Comparison of ENCODE assay signal across 8 cellular contexts in genomic region chr14:95993768-95994592, GRCh38. TPM values are rescaled to one million over a fixed set of nuclear protein-coding genes. Genes with fewer than 3 reads are reported as not detected.
A peak's percentile ranks its signal among the peaks of the same experiment; 100 is the strongest.
DNase-seq lines count a peak whose midpoint lies in the region; ATAC-seq and TF ChIP-seq lines count a peak whose summit lies in the region.

No MANE protein-coding gene starts in this region.

- TF ChIP-seq EP300 in sigmoid colon (IDR thresholded peaks at IDR 0.05), result no peak

- no peak overlapping the region; the same call in 1 of the 2 replicates for H3K4ac ChIP-seq in H9 (ENCODE audit: low read depth, low read length)

- no peaks in the 10 kb centered on the region for H3K27me3 ChIP-seq in H9 (ENCODE audit: insufficient read depth, low read length)
- H3K27me3 ChIP-seq in left ventricle myocardium inferior (ENCODE audit: low read depth), result peaks cover 70% of the 10 kb centered on the region
- H3K27me3 ChIP-seq in sigmoid colon, result peaks cover 0 to 11% (median 5%) of the 10 kb centered on the region in 3 donors

- H2BK12ac ChIP-seq in H9 (ENCODE audit: insufficient read length, low read depth, low read length), result peak overlapping the region; percentile 43

- H3K23ac ChIP-seq in H9 (ENCODE audit: insufficient read length, low read depth, low read length), result no peak overlapping the region

- H3K14ac ChIP-seq in H9 (ENCODE audit: insufficient read depth, low read length), result peak overlapping the region; percentile 74; the same call in 1 of the 2 replicates

- H3K36me3 Mint-ChIP-seq in H9 (ENCODE audit: insufficient read depth in 1 of 3, low read depth in 3 of 3), result peaks cover 20 to 38% (median 29%) of the 10 kb centered on the region in 3 experiments
- H3K36me3 Mint-ChIP-seq in activated naive CD4-positive, alpha-beta T cell treated with anti-CD3 and anti-CD28 coated beads, Interleukin-2, amount 10 ng/mL, durations not matched to agents 7 days and 5 days, result no peaks in the 10 kb centered on the region

- no peaks in the 10 kb centered on the region for H3K36me3 ChIP-seq in left ventricle myocardium inferior
- H3K36me3 ChIP-seq in sigmoid colon, result no peaks in the 10 kb centered on the region

- H4K20me1 ChIP-seq in H9 (ENCODE audit: control insufficient read depth, insufficient read depth, insufficient read length), result no peaks in the 10 kb centered on the region

- H4K5ac ChIP-seq in H9 (ENCODE audit: insufficient read length, low read depth, low read length), result no peak overlapping the region

- no peak overlapping the region for H3K27ac ChIP-seq in H9 (ENCODE audit: insufficient read length, low read depth, low read length)
- H3K27ac ChIP-seq in left ventricle myocardium inferior (replicated peaks), result no peak overlapping the region
- no peak overlapping the region for H3K27ac ChIP-seq in sigmoid colon

- H3K4me2 ChIP-seq in H9 (ENCODE audit: insufficient read depth, insufficient read length, low read length), result peak overlapping the region; percentile 5

- H3K56ac ChIP-seq in H9 (ENCODE audit: insufficient read length, low read depth, low read length), result no peak overlapping the region

- TF ChIP-seq CTCF in H9 (conservative IDR thresholded peaks at IDR 0.05), result peak; percentile 98
- peak; percentile 83 for TF ChIP-seq CTCF in left ventricle myocardium inferior (IDR thresholded peaks at IDR 0.05; ENCODE audit: borderline replicate concordance)
- TF ChIP-seq CTCF in sigmoid colon (IDR thresholded peaks at IDR 0.05), result peak; percentile 37 to 86 (median 73)

- no peak overlapping the region for H3K9ac ChIP-seq in H9 (ENCODE audit: extremely low read depth, insufficient read length, low read length)

- no peak overlapping the region for H2BK20ac ChIP-seq in H9 (ENCODE audit: low read depth, low read length, poor library complexity, severe bottlenecking)

- H3K4me3 ChIP-seq in left ventricle myocardium inferior (no peak overlapping the region), sigmoid colon (no peak overlapping the region)

- peak overlapping the region; percentile 83 to 97 (median 85) for H3K27ac Mint-ChIP-seq in H9
- no peak overlapping the region for H3K27ac Mint-ChIP-seq in activated naive CD4-positive, alpha-beta T cell treated with anti-CD3 and anti-CD28 coated beads, Interleukin-2, amount 10 ng/mL, durations not matched to agents 7 days and 5 days

- H3K23me2 ChIP-seq in H9 (ENCODE audit: insufficient read length, low read depth, low read length, poor library complexity, severe bottlenecking), result no peaks in the 10 kb centered on the region

- WGBS in H9 (ENCODE audit: extremely low coverage, insufficient read length, low lambda C conversion rate), result no CpG with 5 or more reads among the region's 5 CpGs
- WGBS in sigmoid colon, 2 donors, result 50 to 59% methylated on average over 5 of the region's 5 CpGs

- no peak for ATAC-seq in HG03565 (IDR thresholded peaks at IDR 0.05; ENCODE audit: unreplicated experiment)

- CTCF ChIA-PET in activated naive CD4-positive, alpha-beta T cell treated with anti-CD3 and anti-CD28 coated beads, Interleukin-2, amount 10 ng/mL, durations not matched to agents 7 days and 5 days (lab: Charles Lee), result interaction anchor here (0.8 to 2.7 kb wide), 5 partner anchors 8 to 434 kb away, joined by 3 to 12 read pairs (median 3); no protein-coding TSS in a partner anchor

- peak overlapping the region; percentile 36 for H3K18ac ChIP-seq in H9 (ENCODE audit: insufficient read length, low read depth, low read length)

- no peak overlapping the region for H2BK120ac ChIP-seq in H9 (ENCODE audit: low read depth, low read length, poor library complexity, severe bottlenecking)

- intact Hi-C loops in left ventricle myocardium inferior (cut with micrococcal nuclease) (loop anchor here (5.0 to 10.0 kb wide), 2 partner anchors 281 to 432 kb away; no protein-coding TSS in a partner anchor), sigmoid colon (cut with DNase I) (loop anchor here (1.0 to 10.0 kb wide), 2 partner anchors 433 to 549 kb away; no protein-coding TSS in a partner anchor)

- H2BK15ac ChIP-seq in H9 (ENCODE audit: low read depth, low read length), result no peak overlapping the region

- no peak overlapping the region for H4K91ac ChIP-seq in H9 (ENCODE audit: insufficient read length, low read depth, low read length)

- H4K8ac ChIP-seq in H9 (replicated peaks; ENCODE audit: insufficient read length, low read depth, low read length), result no peak overlapping the region

- peaks cover 20 to 21% of the 10 kb centered on the region in 2 experiments for H3K4me1 Mint-ChIP-seq in H9
- no peaks in the 10 kb centered on the region for H3K4me1 Mint-ChIP-seq in activated naive CD4-positive, alpha-beta T cell treated with anti-CD3 and anti-CD28 coated beads, Interleukin-2, amount 10 ng/mL, durations not matched to agents 7 days and 5 days

- H3K9me3 ChIP-seq in H9 (ENCODE audit: control insufficient read depth, low read depth, low read length) (peaks cover 9% of the 10 kb centered on the region), left ventricle myocardium inferior (replicated peaks) (peaks cover 29% of the 10 kb centered on the region), sigmoid colon (peaks cover 0 to 10% (median 4%) of the 10 kb centered on the region in 4 donors)

- H2AK5ac ChIP-seq in H9 (ENCODE audit: insufficient read length, low read length), result no peak overlapping the region

- no peak overlapping the region for H3T11ph ChIP-seq in H9 (ENCODE audit: low read length)

- TF ChIP-seq POLR2A in sigmoid colon (IDR thresholded peaks at IDR 0.05), result no peak

- peaks cover 9% of the 10 kb centered on the region for H3K27me3 Mint-ChIP-seq in H9 (ENCODE audit: low read depth)
- H3K27me3 Mint-ChIP-seq in activated naive CD4-positive, alpha-beta T cell treated with anti-CD3 and anti-CD28 coated beads, Interleukin-2, amount 10 ng/mL, durations not matched to agents 7 days and 5 days, result peaks cover 26% of the 10 kb centered on the region

- no peak overlapping the region for H2BK5ac ChIP-seq in H9 (ENCODE audit: insufficient read length, low read length)

- no peaks in the 10 kb centered on the region for H3K79me1 ChIP-seq in H9 (ENCODE audit: insufficient read depth, low read depth, low read length, poor library complexity, severe bottlenecking)

- H3K4me3 Mint-ChIP-seq in H9, result no peak overlapping the region; a peak in 1 of 5 replicates
- no peak overlapping the region for H3K4me3 Mint-ChIP-seq in activated naive CD4-positive, alpha-beta T cell treated with anti-CD3 and anti-CD28 coated beads, Interleukin-2, amount 10 ng/mL, durations not matched to agents 7 days and 5 days

- H3K4me1 ChIP-seq in H9 (ENCODE audit: insufficient read depth, low read length), result peaks cover 3% of the 10 kb centered on the region
- H3K4me1 ChIP-seq in left ventricle myocardium inferior, result no peaks in the 10 kb centered on the region
- no peaks in the 10 kb centered on the region for H3K4me1 ChIP-seq in sigmoid colon

- no peaks in the 10 kb centered on the region for H3K79me2 ChIP-seq in H9 (ENCODE audit: insufficient read depth, low read length)

- peak; percentile 89 for DNase-seq in COR-L47 (lab: John Stamatoyannopoulos, UW)
- peak; percentile 72 for DNase-seq in H9
- DNase-seq in NCI-H446 treated with DMSO at 0.1 percent for 48 hours (lab: John Stamatoyannopoulos, UW), result peak; percentile 16
- peak; percentile 35 for DNase-seq in activated naive CD4-positive, alpha-beta T cell treated with anti-CD3 and anti-CD28 coated beads, Interleukin-2, amount 10 ng/mL, durations not matched to agents 7 days and 5 days
- DNase-seq in left ventricle myocardium inferior, result no peak
- no peak for DNase-seq in sigmoid colon
- no peak for DNase-seq in activated CD8-positive, alpha-beta memory T cell treated with anti-CD3 and anti-CD28 coated beads, Interleukin-2, amount 50 U/mL, for 48 hours

- H3K9me3 Mint-ChIP-seq in H9, result peaks cover 30 to 34% of the 10 kb centered on the region in 2 experiments
- peaks cover 16% of the 10 kb centered on the region for H3K9me3 Mint-ChIP-seq in activated naive CD4-positive, alpha-beta T cell treated with anti-CD3 and anti-CD28 coated beads, Interleukin-2, amount 10 ng/mL, durations not matched to agents 7 days and 5 days

- no peak overlapping the region for H2AFZ ChIP-seq in H9 (ENCODE audit: low read length)

RNA-seq across cellular contexts. Expression of gene C14orf132, which starts 45.2 kb away (rescaled TPM):
- total RNA-seq in H9 (2021) (5.7 and 7.7 TPM in 2 replicates), left ventricle myocardium inferior (4.8 TPM), sigmoid colon (10 to 100 TPM; 10.4 to 30.4 (median 23.6) TPM)
- 1 to 10 TPM; 2.4 to 4.3 (median 3.2) TPM for polyA plus RNA-seq in sigmoid colon

Comparison
In these comparisons a context has a peak if more than half of its experiments do, and no peak if none do; other contexts are left out.
1. DNase-seq: peak in COR-L47 (single experiment), H9 (single experiment), NCI-H446 treated with DMSO at 0.1 percent for 48 hours (single experiment) and activated naive CD4-positive, alpha-beta T cell treated with anti-CD3 and anti-CD28 coated beads, Interleukin-2, amount 10 ng/mL, durations not matched to agents 7 days and 5 days (single experiment); none in left ventricle myocardium inferior (single experiment), sigmoid colon (single experiment) and activated CD8-positive, alpha-beta memory T cell treated with anti-CD3 and anti-CD28 coated beads, Interleukin-2, amount 50 U/mL, for 48 hours (single experiment).
2. Peak in every context shown above with its lines, with median percentiles within 50 percentile points of each other: CTCF ChIP-seq.